ENCODE assay signal across 20 cellular contexts in genomic region chr2:171547720-171548119, GRCh38.
"Had no signal": no experiment of that assay in that cellular context is flagged by ENCODE, and none has a peak within 500 bp of the region (broad histone marks: within the 10 kb centered on the region; RNA-seq: fewer than 3 reads in every experiment).

No MANE protein-coding gene starts in this region.

- H3K4me3 Mint-ChIP-seq: activated CD8-positive, alpha-beta T cell treated with anti-CD3 and anti-CD28 coated beads for 36 hours; natural killer cell treated with Interleukin-12 subunit alpha and Interleukin-12 subunit beta and Interleukin-15 and Interleukin-18, amount 100 ng/mL, for 72 hours had no signal

- H3K9me3 ChIP-seq: heart left ventricle, left ventricle myocardium inferior, testis, upper lobe of right lung had no signal

- H3K27me3 Mint-ChIP-seq: natural killer cell treated with Interleukin-12 subunit alpha and Interleukin-12 subunit beta and Interleukin-15 and Interleukin-18, amount 100 ng/mL, for 72 hours; progenitor cell of endocrine pancreas had no signal

- H3K27me3 ChIP-seq: foreskin keratinocyte, heart left ventricle, testis, upper lobe of right lung had no signal

- H3K9me3 Mint-ChIP-seq: activated CD8-positive, alpha-beta T cell treated with anti-CD3 and anti-CD28 coated beads for 36 hours; natural killer cell treated with Interleukin-12 subunit alpha and Interleukin-12 subunit beta and Interleukin-15 and Interleukin-18, amount 100 ng/mL, for 72 hours had no signal

- H3K27ac ChIP-seq: foreskin keratinocyte, heart left ventricle, left ventricle myocardium inferior, testis, upper lobe of right lung had no signal

- H3K4me3 ChIP-seq: heart left ventricle, left ventricle myocardium inferior, testis, upper lobe of right lung had no signal

- H3K36me3 Mint-ChIP-seq: natural killer cell treated with Interleukin-12 subunit alpha and Interleukin-12 subunit beta and Interleukin-15 and Interleukin-18, amount 100 ng/mL, for 72 hours had no signal

- H3K4me1 ChIP-seq: heart left ventricle, left ventricle myocardium inferior, testis, upper lobe of right lung had no signal

- DNase-seq: activated CD8-positive, alpha-beta memory T cell treated with anti-CD3 and anti-CD28 coated beads, Interleukin-2, amount 50 U/mL, for 48 hours; activated CD8-positive, alpha-beta T cell treated with anti-CD3 and anti-CD28 coated beads for 36 hours; activated naive CD4-positive, alpha-beta T cell treated with anti-CD3 and anti-CD28 coated beads, Interleukin-2, amount 50 U/mL, for 16 hours; amygdala; foreskin keratinocyte; heart left ventricle; left ventricle myocardium inferior; mesenchymal stem cell; occipital lobe; stimulated activated CD4-positive, alpha-beta T cell treated with anti-CD3 and anti-CD28 coated beads, Interleukin-2, amount 100 ng/mL, for 24 hours; stimulated activated naive CD4-positive, alpha-beta T cell treated with Interleukin-2 at 50 U/mL for 16 hours; testis; upper lobe of right lung had no signal

- H3K27ac Mint-ChIP-seq: activated CD8-positive, alpha-beta T cell treated with anti-CD3 and anti-CD28 coated beads for 36 hours; natural killer cell treated with Interleukin-12 subunit alpha and Interleukin-12 subunit beta and Interleukin-15 and Interleukin-18, amount 100 ng/mL, for 72 hours; progenitor cell of endocrine pancreas had no signal

- ATAC-seq: activated CD8-positive, alpha-beta T cell treated with anti-CD3 and anti-CD28 coated beads for 36 hours; esophagus mucosa; foreskin keratinocyte; heart left ventricle; natural killer cell treated with Interleukin-12 subunit alpha and Interleukin-12 subunit beta and Interleukin-15 and Interleukin-18, amount 100 ng/mL, for 72 hours; sciatic nerve; upper lobe of right lung had no signal

- FAIRE-seq: bronchial epithelial cell, endometrium, keratinocyte had no signal
